20 cellular contexts compared by ENCODE assay signal in genomic region chr14:88669346-88669745, GRCh38.
DNase-seq lines count a peak whose midpoint lies in the region; ATAC-seq, FAIRE-seq and TF ChIP-seq lines count a peak whose summit lies in the region.
"Had no signal": no experiment of that assay in that cellular context is flagged by ENCODE, and none has a peak within 500 bp of the region (broad histone marks: within the 10 kb centered on the region; RNA-seq: fewer than 3 reads in every experiment).

No MANE protein-coding gene starts in this region.

- no peaks in the 10 kb centered on the region for H3K36me3 ChIP-seq in HepG2 (replicated peaks in 1 of 2; ENCODE audit: control insufficient read depth in 1 of 2, insufficient read depth in 2 of 2, low read length in 2 of 2)
- no peaks in the 10 kb centered on the region for H3K36me3 ChIP-seq in right lobe of liver
- H3K36me3 ChIP-seq in left ventricle myocardium inferior = no peaks in the 10 kb centered on the region
- H3K36me3 ChIP-seq in body of pancreas (replicated peaks in 1 of 2; ENCODE audit: insufficient read depth in 1 of 2, low read depth in 2 of 2) = no peaks in the 10 kb centered on the region

- CTCF ChIA-PET in HepG2 (lab: Yijun Ruan, JAX; ENCODE audit: low intra/inter-chr PET ratio, low total read pairs) = no interaction called here

- TF ChIP-seq POLR2A in HepG2 (IDR thresholded peaks at IDR 0.05; ENCODE audit: insufficient read depth in 1 of 2, low read depth in 2 of 2, low read length in 2 of 2) (no peak), right lobe of liver (IDR thresholded peaks at IDR 0.05) (no peak), body of pancreas (IDR thresholded peaks at IDR 0.05) (no peak)

- intact Hi-C loops in HepG2 (cut with micrococcal nuclease; ENCODE audit: unreplicated experiment) = no loop called here
- intact Hi-C loops in right lobe of liver (cut with DNase I) = no loop called here
- intact Hi-C loops in left ventricle myocardium inferior (cut with micrococcal nuclease) = no loop called here
- intact Hi-C loops in body of pancreas (cut with DNase I) = loop anchor here (5.0 kb wide), 1 partner anchor 198 kb away; no protein-coding TSS in a partner anchor

- TF ChIP-seq RAD21 in HepG2 (CRISPR knock-in tag; IDR thresholded peaks at IDR 0.05) = no peak

- H3K79me2 ChIP-seq in HepG2 (ENCODE audit: insufficient read depth, low read length) = no peaks in the 10 kb centered on the region

- H3K27me3 ChIP-seq in HepG2 (ENCODE audit: control insufficient read depth in 1 of 2, insufficient read depth in 2 of 2, low read length in 2 of 2) = no peaks in the 10 kb centered on the region
- H3K27me3 ChIP-seq in right lobe of liver = no peaks in the 10 kb centered on the region
- H3K27me3 ChIP-seq in left ventricle myocardium inferior (ENCODE audit: low read depth) = peaks cover 5% of the 10 kb centered on the region
- H3K27me3 ChIP-seq in body of pancreas = no peaks in the 10 kb centered on the region

- peak overlapping the region; percentile 60 for H3K4me2 ChIP-seq in HepG2 (ENCODE audit: low read depth, low read length)
- H3K4me2 ChIP-seq: KMS-11 had no signal

- H2AFZ ChIP-seq in HepG2 (ENCODE audit: low read length) = no peak overlapping the region

- H3K9ac ChIP-seq in HepG2 (ENCODE audit: insufficient read depth, low read depth, low read length) = no peak overlapping the region
- H3K9ac ChIP-seq: KMS-11 had no signal

- no peak overlapping the region for H3K27ac ChIP-seq in HepG2 (ENCODE audit: extremely low read length, insufficient read depth, low read length)
- no peak overlapping the region for H3K27ac ChIP-seq in right lobe of liver
- H3K27ac ChIP-seq in left ventricle myocardium inferior (replicated peaks) = no peak overlapping the region
- H3K27ac ChIP-seq in body of pancreas = no peak overlapping the region
- H3K27ac ChIP-seq: 22Rv1, KMS-11, RWPE1 had no signal

- no peak for FAIRE-seq in HepG2 (lab: Jason Lieb, UNC)

- peak; percentile 87 for ATAC-seq in HepG2
- ATAC-seq in right lobe of liver = no peak
- ATAC-seq in HG03439 (IDR thresholded peaks at IDR 0.05; ENCODE audit: unreplicated experiment) = no peak
- no peak for ATAC-seq in body of pancreas
- ATAC-seq: Panc1 had no signal

- WGBS in HepG2 (ENCODE audit: low lambda C conversion rate) = 0% methylated on average over 1 of the region's 4 CpGs
- 0% methylated on average over 1 of the region's 4 CpGs for WGBS in right lobe of liver (ENCODE audit: insufficient coverage, low coverage, low lambda C conversion rate, missing lambda C conversion rate)
- WGBS in body of pancreas, 2 donors = 71 to 80% methylated on average over 4 of the region's 4 CpGs

- TF ChIP-seq CTCF in HepG2 (CRISPR knock-in tag; IDR thresholded peaks at IDR 0.05) = no peak
- TF ChIP-seq CTCF in right lobe of liver (IDR thresholded peaks at IDR 0.05) = no peak
- TF ChIP-seq CTCF in left ventricle myocardium inferior (IDR thresholded peaks at IDR 0.05; ENCODE audit: borderline replicate concordance) = no peak
- no peak for TF ChIP-seq CTCF in body of pancreas (IDR thresholded peaks at IDR 0.05)

- H3K4me3 ChIP-seq in HepG2 (replicated peaks in 1 of 3; ENCODE audit: insufficient read depth in 1 of 3, low read depth in 2 of 3, low read length in 3 of 3) (peak overlapping the region in 1 of 3 experiments; percentile 32; a peak in 1 of 6 replicates), right lobe of liver (no peak overlapping the region), left ventricle myocardium inferior (no peak overlapping the region), body of pancreas (no peak overlapping the region)

- no peaks in the 10 kb centered on the region for H4K20me1 ChIP-seq in HepG2 (ENCODE audit: insufficient read depth, low read length)

- peak; percentile 17 for DNase-seq in HepG2 (ENCODE audit: low spot score)
- DNase-seq in right lobe of liver = no peak
- peak; percentile 45 for DNase-seq in ecto neural progenitor cell (ENCODE audit: low spot score)
- DNase-seq in left kidney (ENCODE audit: low read depth, low spot score) = peak; percentile 11
- no peak for DNase-seq in left ventricle myocardium inferior
- DNase-seq in SHP77 (lab: John Stamatoyannopoulos, UW) = no peak
- no peak for DNase-seq in body of pancreas
- DNase-seq: Calu3, DMS79 treated with DMSO at 0.1 percent for 48 hours, H7, MM.1S, NCI-H2029, NCI-H2227 treated with DMSO at 0.1 percent for 48 hours, NCI-H526 treated with DMSO at 0.1 percent for 48 hours, SHP77 treated with DMSO at 0.1 percent for 48 hours had no signal

- POLR2A ChIA-PET in HepG2 (lab: Yijun Ruan, JAX) = no interaction called here

- no peaks in the 10 kb centered on the region for H3K9me3 ChIP-seq in HepG2 (ENCODE audit: low read length)
- H3K9me3 ChIP-seq in right lobe of liver = no peaks in the 10 kb centered on the region
- H3K9me3 ChIP-seq in left ventricle myocardium inferior (replicated peaks) = peaks cover 11% of the 10 kb centered on the region
- no peaks in the 10 kb centered on the region for H3K9me3 ChIP-seq in body of pancreas

- TF ChIP-seq EP300 in HepG2 (IDR thresholded peaks at IDR 0.05; ENCODE audit: low read depth in 2 of 2, low read length in 2 of 2) (no peak), HepG2 (CRISPR knock-in tag; IDR thresholded peaks at IDR 0.05; ENCODE audit: borderline replicate concordance) (no peak)

- H3K4me1 ChIP-seq in HepG2 (ENCODE audit: insufficient read depth, low read length) (peaks cover 19% of the 10 kb centered on the region), right lobe of liver (peaks cover 0 to 7% (median 3%) of the 10 kb centered on the region in 4 donors), left ventricle myocardium inferior (peaks cover 4% of the 10 kb centered on the region), body of pancreas (no peaks in the 10 kb centered on the region)

- BruUV-seq in HepG2 (replicated peaks; lab: Mats Ljungman, UMichigan) = no TSS peak

- in situ Hi-C loops in HepG2 (cut with HindIII; ENCODE audit: extremely low pct_ligation_motif_present, low pct_unique_long_range_greater_than_20kb) = loop anchor here (10.0 kb wide), 1 partner anchor 345 kb away; no protein-coding TSS in a partner anchor

TF ChIP-seq in HepG2, 621 proteins besides CTCF, POLR2A, EP300 and RAD21 (continues in another document):
- TF ChIP-seq ZBTB46 (CRISPR knock-in tag; IDR thresholded peaks at IDR 0.05; ENCODE audit: borderline replicate concordance) (no peak), ZMAT3 (CRISPR knock-in tag; conservative IDR thresholded peaks at IDR 0.05) (no peak), MTERF4 (CRISPR knock-in tag; IDR thresholded peaks at IDR 0.05) (no peak), ZNF574 (CRISPR knock-in tag; IDR thresholded peaks at IDR 0.05) (no peak), TMF1 (CRISPR knock-in tag; IDR thresholded peaks at IDR 0.05; ENCODE audit: low read depth) (no peak), DRAP1 (CRISPR knock-in tag; IDR thresholded peaks at IDR 0.05) (no peak), MZF1 (CRISPR knock-in tag; IDR thresholded peaks at IDR 0.05; ENCODE audit: borderline replicate concordance) (no peak), MATR3 (CRISPR knock-in tag; IDR thresholded peaks at IDR 0.05) (no peak), HNF4A (CRISPR knock-in tag; IDR thresholded peaks at IDR 0.05) (peak; percentile 26; the same call in 1 of the 2 replicates), ZNF703 (CRISPR knock-in tag; IDR thresholded peaks at IDR 0.05; ENCODE audit: borderline replicate concordance) (no peak)

Comparison
In these comparisons a context has a peak if more than half of its experiments do, and no peak if none do; other contexts are left out.
1. DNase-seq: peak in HepG2 (single experiment), ecto neural progenitor cell (single experiment) and left kidney (single experiment); none in right lobe of liver (0 of 3), left ventricle myocardium inferior (single experiment), SHP77 (0 of 2) and body of pancreas (0 of 4).